ENCODE assay signal across 8 cellular contexts in genomic region chr6:27617700-27618689, GRCh38.
DNase-seq lines count a peak whose midpoint lies in the region; ATAC-seq and TF ChIP-seq lines count a peak whose summit lies in the region.

No MANE protein-coding gene starts in this region.

- no peaks in the 10 kb centered on the region for H3K36me3 Mint-ChIP-seq in activated CD8-positive, alpha-beta memory T cell treated with anti-CD3 and anti-CD28 coated beads, Interleukin-2, amount 10 ng/mL, durations not matched to agents 7 days and 5 days
- no peaks in the 10 kb centered on the region for H3K36me3 Mint-ChIP-seq in T-cell

- no peak for TF ChIP-seq CTCF in epithelial cell of esophagus (IDR thresholded peaks at IDR 0.05; ENCODE audit: insufficient read depth, low read depth, low read length, missing control alignments)

- peak overlapping the region; percentile 75 for H3K4me3 Mint-ChIP-seq in activated CD8-positive, alpha-beta memory T cell treated with anti-CD3 and anti-CD28 coated beads, Interleukin-2, amount 10 ng/mL, durations not matched to agents 7 days and 5 days
- H3K4me3 Mint-ChIP-seq in T-cell = peak overlapping the region in 1 of 3 donors; percentile 30

- H3K27me3 Mint-ChIP-seq in activated CD8-positive, alpha-beta memory T cell treated with anti-CD3 and anti-CD28 coated beads, Interleukin-2, amount 10 ng/mL, durations not matched to agents 7 days and 5 days = peaks cover 64% of the 10 kb centered on the region
- peaks cover 65 to 67% of the 10 kb centered on the region in 2 donors for H3K27me3 Mint-ChIP-seq in T-cell

- no peak for ATAC-seq in activated CD8-positive, alpha-beta memory T cell treated with anti-CD3 and anti-CD28 coated beads, Interleukin-2, amount 10 ng/mL, durations not matched to agents 7 days and 5 days
- ATAC-seq in GM18861 (IDR thresholded peaks at IDR 0.05; ENCODE audit: unreplicated experiment) (no peak), T-cell (replicated peaks in 1 of 4) (no peak)

- DNase-seq in activated CD8-positive, alpha-beta memory T cell treated with anti-CD3 and anti-CD28 coated beads, Interleukin-2, amount 10 ng/mL, durations not matched to agents 7 days and 5 days = no peak
- no peak for DNase-seq in activated CD8-positive, alpha-beta memory T cell treated with anti-CD3 and anti-CD28 coated beads, Interleukin-2, amount 50 U/mL, for 4 hours
- DNase-seq in RKO (ENCODE audit: low spot score) = peak; percentile 82
- peak; percentile 63 for DNase-seq in epithelial cell of esophagus (ENCODE audit: low read depth)
- DNase-seq in retina = peak; percentile 53
- no peak for DNase-seq in T-cell
- no peak for DNase-seq in central memory CD4-positive, alpha-beta T cell

- peaks cover 15% of the 10 kb centered on the region for H3K4me1 Mint-ChIP-seq in activated CD8-positive, alpha-beta memory T cell treated with anti-CD3 and anti-CD28 coated beads, Interleukin-2, amount 10 ng/mL, durations not matched to agents 7 days and 5 days
- peaks cover 12 to 13% (median 13%) of the 10 kb centered on the region in 3 donors for H3K4me1 Mint-ChIP-seq in T-cell

- CTCF ChIA-PET in activated CD8-positive, alpha-beta memory T cell treated with anti-CD3 and anti-CD28 coated beads, Interleukin-2, amount 10 ng/mL, durations not matched to agents 7 days and 5 days (lab: Charles Lee) = interaction anchor here (1.1 to 3.9 kb wide), 4 partner anchors 9 to 178 kb away, joined by 3 to 15 read pairs (median 3); no protein-coding TSS in a partner anchor
- CTCF ChIA-PET in T-cell (lab: Charles Lee) = interaction anchor here in 1 of 2 donors (0.7 kb wide), 1 partner anchor 64 kb away, joined by 3 read pairs; no protein-coding TSS in a partner anchor

- H3K4me3 ChIP-seq in epithelial cell of esophagus (ENCODE audit: low read length) = peak overlapping the region; percentile 57

- POLR2A ChIA-PET in T-cell (lab: Charles Lee) = no interaction called here

- no peak overlapping the region for H3K27ac Mint-ChIP-seq in activated CD8-positive, alpha-beta memory T cell treated with anti-CD3 and anti-CD28 coated beads, Interleukin-2, amount 10 ng/mL, durations not matched to agents 7 days and 5 days
- H3K27ac Mint-ChIP-seq in T-cell = no peak overlapping the region

- no peaks in the 10 kb centered on the region for H3K9me3 Mint-ChIP-seq in activated CD8-positive, alpha-beta memory T cell treated with anti-CD3 and anti-CD28 coated beads, Interleukin-2, amount 10 ng/mL, durations not matched to agents 7 days and 5 days (ENCODE audit: low read depth)
- H3K9me3 Mint-ChIP-seq in T-cell = no peaks in the 10 kb centered on the region

Comparison
In these comparisons a context has a peak if more than half of its experiments do, and no peak if none do; other contexts are left out.
1. DNase-seq: peak in RKO (single experiment), epithelial cell of esophagus (single experiment) and retina (single experiment); none in activated CD8-positive, alpha-beta memory T cell treated with anti-CD3 and anti-CD28 coated beads, Interleukin-2, amount 10 ng/mL, durations not matched to agents 7 days and 5 days (single experiment), activated CD8-positive, alpha-beta memory T cell treated with anti-CD3 and anti-CD28 coated beads, Interleukin-2, amount 50 U/mL, for 4 hours (single experiment), T-cell (0 of 34) and central memory CD4-positive, alpha-beta T cell (single experiment).